ENCODE assay signal across 15 cellular contexts in genomic region chr15:39631357-39631756, GRCh38. TPM values are rescaled to one million over a fixed set of nuclear protein-coding genes. Genes with fewer than 3 reads are reported as not detected.
DNase-seq lines count a peak whose midpoint lies in the region; ATAC-seq and TF ChIP-seq lines count a peak whose summit lies in the region.
"Had no signal": no experiment of that assay in that cellular context is flagged by ENCODE, and none has a peak within 500 bp of the region (broad histone marks: within the 10 kb centered on the region; RNA-seq: fewer than 3 reads in every experiment).

No MANE protein-coding gene starts in this region.

- peak overlapping the region; percentile 61 for H3K27ac ChIP-seq in effector memory CD4-positive, alpha-beta T cell (ENCODE audit: insufficient read depth, low read length, poor library complexity, severe bottlenecking)
- H3K27ac ChIP-seq: coronary artery, KMS-11, WERI-Rb-1 had no signal

- POLR2A ChIA-PET in activated CD4-positive, alpha-beta memory T cell treated with anti-CD3 and anti-CD28 coated beads for 36 hours (lab: Charles Lee), result no interaction called here

- peak overlapping the region; percentile 35 for H3K27ac Mint-ChIP-seq in activated CD4-positive, alpha-beta memory T cell treated with anti-CD3 and anti-CD28 coated beads for 36 hours

- H3K4me3 Mint-ChIP-seq in activated CD4-positive, alpha-beta memory T cell treated with anti-CD3 and anti-CD28 coated beads for 36 hours, result no peak overlapping the region

- H3K36me3 Mint-ChIP-seq in activated CD4-positive, alpha-beta memory T cell treated with anti-CD3 and anti-CD28 coated beads for 36 hours, result peaks cover 4% of the 10 kb centered on the region

- peaks cover 45% of the 10 kb centered on the region for H3K4me1 Mint-ChIP-seq in activated CD4-positive, alpha-beta memory T cell treated with anti-CD3 and anti-CD28 coated beads for 36 hours (ENCODE audit: low read depth)

- no peaks in the 10 kb centered on the region for H3K36me3 ChIP-seq in effector memory CD4-positive, alpha-beta T cell (ENCODE audit: control insufficient read depth, insufficient read depth, low read length)
- H3K36me3 ChIP-seq: WERI-Rb-1 had no signal

- intact Hi-C loops in activated CD4-positive, alpha-beta memory T cell treated with anti-CD3 and anti-CD28 coated beads for 36 hours (cut with micrococcal nuclease), result loop anchor here (1.0 to 2.0 kb wide), 2 partner anchors 8 to 51 kb away; partner anchors contain the start of gene THBS1

- H3K27me3 ChIP-seq in effector memory CD4-positive, alpha-beta T cell (replicated peaks; ENCODE audit: control insufficient read depth, insufficient read depth, low read length, poor library complexity, severe bottlenecking), result no peaks in the 10 kb centered on the region

- peak; percentile 41 for DNase-seq in stimulated activated CD4-positive, alpha-beta T cell treated with anti-CD3 and anti-CD28 coated beads, Interleukin-4, amount 100 ng/mL, for 24 hours
- DNase-seq in stimulated activated CD4-positive, alpha-beta T cell treated with anti-CD3 and anti-CD28 coated beads, Interleukin-12 subunit alpha, Interleukin-12 subunit beta, amount 100 ng/mL, for 4 hours, result no peak
- DNase-seq in activated CD4-positive, alpha-beta memory T cell treated with anti-CD3 and anti-CD28 coated beads for 36 hours, result peak; percentile 46
- no peak for DNase-seq in effector memory CD4-positive, alpha-beta T cell
- DNase-seq in hepatic stellate cell (ENCODE audit: low spot score), result no peak
- DNase-seq: DND-41, NCI-H187 treated with DMSO at 0.1 percent for 48 hours, NCI-H774, SIG-M5, WERI-Rb-1 had no signal

- CTCF ChIA-PET in activated CD4-positive, alpha-beta memory T cell treated with anti-CD3 and anti-CD28 coated beads for 36 hours (lab: Charles Lee), result interaction anchor here (0.6 to 3.0 kb wide), 2 partner anchors 125 to 941 kb away, joined by 3 to 8 read pairs; no protein-coding TSS in a partner anchor

- ATAC-seq in GM21526 (IDR thresholded peaks at IDR 0.05; ENCODE audit: low FRiP score, unreplicated experiment) (no peak), GM18909 (IDR thresholded peaks at IDR 0.05; ENCODE audit: poor library complexity, unreplicated experiment) (no peak), SK-N-SH treated with all-trans-retinoic acid at 6 μM for 48 hours (no peak)

- peaks cover 4% of the 10 kb centered on the region for H3K9me3 Mint-ChIP-seq in activated CD4-positive, alpha-beta memory T cell treated with anti-CD3 and anti-CD28 coated beads for 36 hours

- no peaks in the 10 kb centered on the region for H3K27me3 Mint-ChIP-seq in activated CD4-positive, alpha-beta memory T cell treated with anti-CD3 and anti-CD28 coated beads for 36 hours

- H3K4me3 ChIP-seq in effector memory CD4-positive, alpha-beta T cell (ENCODE audit: insufficient read depth, low read depth, low read length, poor library complexity, severe bottlenecking), result no peak overlapping the region
- H3K4me3 ChIP-seq: coronary artery had no signal

- H3K4me1 ChIP-seq in effector memory CD4-positive, alpha-beta T cell (ENCODE audit: control insufficient read depth, insufficient read depth, low read length, poor library complexity, severe bottlenecking), result peaks cover 42% of the 10 kb centered on the region

- H3K9me3 ChIP-seq in effector memory CD4-positive, alpha-beta T cell (ENCODE audit: control insufficient read depth, low read length), result no peaks in the 10 kb centered on the region

TF ChIP-seq in SK-N-SH treated with all-trans-retinoic acid at 6 μM for 48 hours, 23 proteins besides CTCF, POLR2A, EP300 and RAD21:
- TF ChIP-seq TSHZ2 (CRISPR knock-in tag; IDR thresholded peaks at IDR 0.05) (no peak), POU6F1 (CRISPR knock-in tag; IDR thresholded peaks at IDR 0.05; ENCODE audit: borderline replicate concordance, low read depth) (no peak), TOX (CRISPR knock-in tag; IDR thresholded peaks at IDR 0.05; ENCODE audit: borderline replicate concordance) (no peak), SNAI2 (CRISPR knock-in tag; IDR thresholded peaks at IDR 0.05) (no peak), BACH2 (CRISPR knock-in tag; IDR thresholded peaks at IDR 0.05; ENCODE audit: borderline replicate concordance) (no peak), ZNF70 (CRISPR knock-in tag; IDR thresholded peaks at IDR 0.05) (no peak), CSRNP3 (CRISPR knock-in tag; IDR thresholded peaks at IDR 0.05) (no peak), ARNTL (CRISPR knock-in tag; IDR thresholded peaks at IDR 0.05; ENCODE audit: borderline replicate concordance, low read depth) (no peak), CSDC2 (CRISPR knock-in tag; IDR thresholded peaks at IDR 0.05) (no peak), CREB5 (CRISPR knock-in tag; IDR thresholded peaks at IDR 0.05; ENCODE audit: low read depth) (no peak), GLIS3 (CRISPR knock-in tag; IDR thresholded peaks at IDR 0.05) (no peak), ZFP3 (CRISPR knock-in tag; IDR thresholded peaks at IDR 0.05) (no peak), ESRRG (CRISPR knock-in tag; IDR thresholded peaks at IDR 0.05) (no peak)
TF ChIP-seq in SK-N-SH treated with all-trans-retinoic acid at 6 μM for 48 hours: peak in this region for 0.

RNA-seq across cellular contexts. Expression of gene THBS1, which starts 50.5 kb away (rescaled TPM):
- 1 to 10 TPM in 1 of 2 experiments, under 1 TPM in 1; 0.93 to 1.8 TPM for total RNA-seq in activated CD4-positive, alpha-beta memory T cell treated with anti-CD3 and anti-CD28 coated beads for 36 hours

Comparison
In these comparisons a context has a peak if more than half of its experiments do, and no peak if none do; other contexts are left out.
1. DNase-seq: peak in stimulated activated CD4-positive, alpha-beta T cell treated with anti-CD3 and anti-CD28 coated beads, Interleukin-4, amount 100 ng/mL, for 24 hours (single experiment) and activated CD4-positive, alpha-beta memory T cell treated with anti-CD3 and anti-CD28 coated beads for 36 hours (single experiment); none in stimulated activated CD4-positive, alpha-beta T cell treated with anti-CD3 and anti-CD28 coated beads, Interleukin-12 subunit alpha, Interleukin-12 subunit beta, amount 100 ng/mL, for 4 hours (single experiment), effector memory CD4-positive, alpha-beta T cell (0 of 3) and hepatic stellate cell (single experiment).